In genomic region chr22:35509960-35510359, GRCh38 we compare ENCODE assay signal across 29 cellular contexts. TPM values are rescaled to one million over a fixed set of nuclear protein-coding genes. Genes with fewer than 3 reads are reported as not detected.
"Had no signal": no experiment of that assay in that cellular context is flagged by ENCODE, and none has a peak within 500 bp of the region (broad histone marks: within the 10 kb centered on the region; RNA-seq: fewer than 3 reads in every experiment).

No MANE protein-coding gene starts in this region.

- H3K9me3 ChIP-seq: breast epithelium, left lung, ovary, prostate gland, stomach, transverse colon had no signal

- H3K27ac Mint-ChIP-seq: activated CD4-positive, alpha-beta memory T cell treated with anti-CD3 and anti-CD28 coated beads for 36 hours; activated T-cell treated with anti-CD3 and anti-CD28 coated beads, Interleukin-2, amount 50 U/mL, for 24 hours; nephron; stimulated activated naive B cell treated with anti-CD40 and anti-IgM and Interleukin-4, amounts not matched to agents 10 μg/mL and 1 μg/mL and 100 μg/mL, for 72 hours had no signal

- H3K27me3 ChIP-seq: breast epithelium, left lung, ovary, stomach had no signal

- FAIRE-seq: colon, endometrium, frontal cortex, islet of Langerhans had no signal

- H3K4me3 Mint-ChIP-seq: activated CD4-positive, alpha-beta memory T cell treated with anti-CD3 and anti-CD28 coated beads for 36 hours; activated T-cell treated with anti-CD3 and anti-CD28 coated beads, Interleukin-2, amount 50 U/mL, for 24 hours; nephron; stimulated activated naive B cell treated with anti-CD40 and anti-IgM and Interleukin-4, amounts not matched to agents 10 μg/mL and 1 μg/mL and 100 μg/mL, for 72 hours had no signal

- H3K4me1 ChIP-seq: breast epithelium, left lung, prostate gland, transverse colon had no signal

- H3K36me3 ChIP-seq: breast epithelium, left lung, ovary, prostate gland, stomach, transverse colon had no signal

- ATAC-seq: left lung; sciatic nerve; stimulated activated naive B cell treated with anti-CD40 and anti-IgM and Interleukin-4, amounts not matched to agents 10 μg/mL and 1 μg/mL and 100 μg/mL, for 72 hours had no signal

- H3K27ac ChIP-seq: breast epithelium, epithelial cell of prostate, left lung, ovary, skin epidermis, stomach, transverse colon had no signal

- DNase-seq: activated CD4-positive, alpha-beta memory T cell treated with anti-CD3 and anti-CD28 coated beads for 36 hours; activated CD4-positive, alpha-beta T cell treated with anti-CD3 and anti-CD28 coated beads for 4 hours; activated CD8-positive, alpha-beta memory T cell treated with anti-CD3 and anti-CD28 coated beads, Interleukin-2, amount 50 U/mL, for 48 hours; activated gamma-delta T cell; activated naive CD4-positive, alpha-beta T cell treated with anti-CD3 and anti-CD28 coated beads, Interleukin-2, amount 50 U/mL, for 16 hours; activated T-cell treated with anti-CD3 and anti-CD28 coated beads, Interleukin-2, amount 50 U/mL, for 24 hours; amniotic stem cell; dermis blood vessel endothelial cell; effector CD8-positive, alpha-beta T cell; glutamatergic neuron; left lung; ovary; retina; stimulated activated CD4-positive, alpha-beta T cell treated with anti-CD3 and anti-CD28 coated beads, Interleukin-4, amount 100 ng/mL, for 24 hours; stimulated activated naive B cell treated with anti-CD40 and anti-IgM and Interleukin-4, amounts not matched to agents 10 μg/mL and 1 μg/mL and 100 μg/mL, for 72 hours; stomach; transverse colon had no signal

- H3K4me1 Mint-ChIP-seq: nephron had no signal

- H3K36me3 Mint-ChIP-seq: activated CD4-positive, alpha-beta memory T cell treated with anti-CD3 and anti-CD28 coated beads for 36 hours; stimulated activated naive B cell treated with anti-CD40 and anti-IgM and Interleukin-4, amounts not matched to agents 10 μg/mL and 1 μg/mL and 100 μg/mL, for 72 hours had no signal

- H3K4me3 ChIP-seq: breast epithelium, left lung, lung, ovary, prostate gland, skin epidermis, stomach, transverse colon had no signal

- H3K9me3 Mint-ChIP-seq: activated CD4-positive, alpha-beta memory T cell treated with anti-CD3 and anti-CD28 coated beads for 36 hours; activated T-cell treated with anti-CD3 and anti-CD28 coated beads, Interleukin-2, amount 50 U/mL, for 24 hours; nephron had no signal

RNA-seq across cellular contexts. Expression of gene RASD2, which starts 30.7 kb away (rescaled TPM):
- total RNA-seq: T-helper 1 cell treated with Interleukin-12 subunit alpha and Interleukin-12 subunit beta and Interleukin-4 antibody, amounts not matched to agents 30 ng/mL and 1 ng/mL, for 36 hours had no signal
